ENCODE assay signal across 12 cellular contexts in the genomic region with DNA sequence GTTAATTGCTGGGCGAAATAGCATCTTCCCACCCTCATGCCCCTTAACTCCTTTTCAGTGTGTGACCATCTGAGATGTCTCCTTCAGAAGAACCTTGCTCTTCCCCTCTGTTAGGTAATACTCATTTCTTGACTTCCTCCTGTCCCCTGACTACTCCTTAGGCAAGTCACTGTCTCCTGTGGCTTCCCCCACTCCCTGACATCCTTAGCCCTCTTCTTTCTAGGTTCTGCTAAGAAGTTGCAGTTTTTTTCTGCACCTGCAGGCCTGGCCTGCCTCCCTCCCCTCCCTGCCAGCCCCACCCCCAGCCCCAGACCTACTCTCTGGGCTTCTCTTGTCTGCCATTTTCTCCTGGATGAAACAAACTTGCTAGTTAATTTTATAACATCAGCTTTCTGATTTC. TPM values are rescaled to one million over a fixed set of nuclear protein-coding genes. Genes with fewer than 3 reads are reported as not detected.
DNase-seq lines count a peak whose midpoint lies in the region; ATAC-seq and TF ChIP-seq lines count a peak whose summit lies in the region.
"Had no signal": no experiment of that assay in that cellular context is flagged by ENCODE, and none has a peak within 500 bp of the region (broad histone marks: within the 10 kb centered on the region; RNA-seq: fewer than 3 reads in every experiment).

No MANE protein-coding gene starts in this region.

- no peak overlapping the region for H3K4me2 ChIP-seq in mesendoderm (ENCODE audit: low read length)

- H3K4me1 ChIP-seq in RWPE2 (ENCODE audit: insufficient read depth, poor library complexity, severe bottlenecking): peaks cover 12% of the 10 kb centered on the region
- no peaks in the 10 kb centered on the region for H3K4me1 ChIP-seq in mesendoderm (ENCODE audit: control insufficient read depth, low read depth, low read length)
- H3K4me1 ChIP-seq in gastroesophageal sphincter: peaks cover 0 to 20% (median 4%) of the 10 kb centered on the region in 3 donors

- H3K9me3 ChIP-seq in RWPE2 (ENCODE audit: severe bottlenecking) (no peaks in the 10 kb centered on the region), gastroesophageal sphincter (no peaks in the 10 kb centered on the region)

- no peak overlapping the region for H2BK120ac ChIP-seq in mesendoderm (ENCODE audit: low read depth, low read length)

- TF ChIP-seq POLR2A in gastroesophageal sphincter (IDR thresholded peaks at IDR 0.05): no peak

- no peak overlapping the region for H3K9ac ChIP-seq in mesendoderm (ENCODE audit: low read length)

- H3K79me2 ChIP-seq in mesendoderm (ENCODE audit: control insufficient read depth, insufficient read depth, low read length): no peaks in the 10 kb centered on the region

- no peak overlapping the region for H3K18ac ChIP-seq in mesendoderm (ENCODE audit: low read length)

- ATAC-seq in HG02798 (IDR thresholded peaks at IDR 0.05; ENCODE audit: poor library complexity, unreplicated experiment) (peak; percentile 46), RWPE2 (ENCODE audit: low read depth) (peak; percentile 11; the same call in 1 of the 3 replicates), gastroesophageal sphincter (no peak)

- H3K4me3 ChIP-seq in RWPE2 (ENCODE audit: severe bottlenecking) (no peak overlapping the region), mesendoderm (ENCODE audit: low read length) (no peak overlapping the region), gastroesophageal sphincter (no peak overlapping the region)

- no peak overlapping the region for H3K56ac ChIP-seq in mesendoderm (ENCODE audit: low read length)

- TF ChIP-seq CTCF in RWPE2 (IDR thresholded peaks at IDR 0.05; ENCODE audit: poor library complexity, severe bottlenecking): no peak
- TF ChIP-seq CTCF in gastroesophageal sphincter (IDR thresholded peaks at IDR 0.05): no peak

- TF ChIP-seq EP300 in gastroesophageal sphincter (IDR thresholded peaks at IDR 0.05): no peak

- no peak overlapping the region for H2BK15ac ChIP-seq in mesendoderm (replicated peaks; ENCODE audit: low read depth)

- no CpG with 5 or more reads among the region's 1 CpG for WGBS in mesendoderm (ENCODE audit: extremely low coverage, insufficient coverage, low lambda C conversion rate)
- 92% methylated on average over 1 of the region's 1 CpG; no CpG with 5 or more reads in 1 of the 2 donors for WGBS in gastroesophageal sphincter (ENCODE audit: low coverage in 1 of 2), 2 donors

- DNase-seq in DMS53 (lab: John Stamatoyannopoulos, UW): peak; percentile 12
- DNase-seq in DMS53 treated with DMSO at 0.1 percent for 48 hours (lab: John Stamatoyannopoulos, UW; ENCODE audit: unreplicated experiment): no peak
- no peak for DNase-seq in RWPE2 (ENCODE audit: low spot score)
- peak; percentile 36 for DNase-seq in mesendoderm
- DNase-seq in GOT3 (lab: John Stamatoyannopoulos, UW): no peak
- no peak for DNase-seq in midbrain (lab: John Stamatoyannopoulos, UW)
- DNase-seq: immature natural killer cell, naive B cell, T-cell had no signal

- H3K4ac ChIP-seq in mesendoderm (ENCODE audit: low read depth, low read length): no peak overlapping the region

- H4K8ac ChIP-seq in mesendoderm (ENCODE audit: low read depth, low read length): no peak overlapping the region

- no peaks in the 10 kb centered on the region for H3K79me1 ChIP-seq in mesendoderm (ENCODE audit: low read length)

- no peak overlapping the region for H3K23ac ChIP-seq in mesendoderm (ENCODE audit: low read length)

- H3K27me3 ChIP-seq in RWPE2 (ENCODE audit: insufficient read depth, poor library complexity, severe bottlenecking) (no peaks in the 10 kb centered on the region), mesendoderm (ENCODE audit: insufficient read depth, low read length, poor library complexity) (no peaks in the 10 kb centered on the region), gastroesophageal sphincter (no peaks in the 10 kb centered on the region)

- no peak overlapping the region for H2AK5ac ChIP-seq in mesendoderm (ENCODE audit: low read length)

- H3K27ac ChIP-seq in RWPE2 (ENCODE audit: poor library complexity, severe bottlenecking) (no peak overlapping the region), mesendoderm (ENCODE audit: low read depth, low read length) (no peak overlapping the region), gastroesophageal sphincter (no peak overlapping the region)
- H3K27ac ChIP-seq: 22Rv1 had no signal

- no peak overlapping the region for H4K5ac ChIP-seq in mesendoderm (ENCODE audit: low read length)

- H3K36me3 ChIP-seq in RWPE2 (ENCODE audit: low read depth) (no peaks in the 10 kb centered on the region), mesendoderm (ENCODE audit: control insufficient read depth, insufficient read depth, low read length) (no peaks in the 10 kb centered on the region), gastroesophageal sphincter (no peaks in the 10 kb centered on the region)

- no peak overlapping the region for H2BK5ac ChIP-seq in mesendoderm (ENCODE audit: low read length)

RNA-seq across cellular contexts. Expression of gene EID1, which starts 15.2 kb away (rescaled TPM):
- polyA plus RNA-seq in mesendoderm (2013, experiment 1 of 2): 165 TPM
- 164 TPM for polyA plus RNA-seq in mesendoderm (2013, experiment 2 of 2)
- total RNA-seq in gastroesophageal sphincter: 100 to 1,000 TPM; 329 to 383 (median 335) TPM

RNA-seq across cellular contexts. Expression of gene CEP152, which starts 51.8 kb away (rescaled TPM):
- polyA plus RNA-seq in mesendoderm (2013, experiment 1 of 2): 7.0 TPM
- polyA plus RNA-seq in mesendoderm (2013, experiment 2 of 2): 6.8 TPM
- total RNA-seq in gastroesophageal sphincter: 1 to 10 TPM; 3.0 to 5.0 (median 3.9) TPM

Comparison
In these comparisons a context has a peak if more than half of its experiments do, and no peak if none do; other contexts are left out.
1. DNase-seq: peak in DMS53 (single experiment) and mesendoderm (single experiment); none in DMS53 treated with DMSO at 0.1 percent for 48 hours (single experiment), RWPE2 (single experiment), GOT3 (single experiment) and midbrain (single experiment).